10 cellular contexts compared by ENCODE assay signal in the genomic region with DNA sequence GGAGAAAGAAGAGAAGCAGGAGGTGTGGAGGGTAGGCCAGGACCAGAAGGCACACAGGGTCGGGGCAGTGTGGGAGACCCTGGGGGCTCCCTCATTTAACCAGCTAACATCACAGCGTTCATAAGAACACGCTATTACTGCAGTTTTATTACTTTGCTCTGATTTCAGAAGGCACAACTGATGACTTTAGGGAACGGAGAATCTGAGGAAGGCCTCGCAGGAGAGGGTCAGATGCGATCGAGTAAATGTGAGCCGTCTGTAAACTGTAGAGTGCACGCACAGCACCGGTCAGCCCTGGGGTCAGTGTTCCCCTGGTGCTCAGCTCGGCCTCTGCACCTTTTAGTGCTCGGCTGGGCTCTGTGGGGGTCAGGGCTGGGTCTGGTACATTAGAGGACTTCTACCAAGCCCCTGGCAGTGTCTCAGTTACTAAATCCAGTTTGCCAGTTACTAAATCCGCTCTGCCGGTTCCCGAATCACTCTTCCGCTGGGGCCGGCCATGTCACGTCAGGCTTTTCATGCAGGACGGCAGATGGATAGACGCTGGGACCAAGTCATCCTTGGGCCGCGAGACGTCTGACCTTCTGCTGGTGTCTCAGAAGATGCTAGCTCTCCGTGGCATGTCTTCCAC.
DNase-seq lines count a peak whose midpoint lies in the region; ATAC-seq, FAIRE-seq and TF ChIP-seq lines count a peak whose summit lies in the region.
"Had no signal": no experiment of that assay in that cellular context is flagged by ENCODE, and none has a peak within 500 bp of the region (broad histone marks: within the 10 kb centered on the region; RNA-seq: fewer than 3 reads in every experiment).

No MANE protein-coding gene starts in this region.

- peaks cover 95% of the 10 kb centered on the region for H3K79me2 ChIP-seq in astrocyte (ENCODE audit: insufficient read depth, low read length)

- H3K4me1 ChIP-seq in astrocyte (ENCODE audit: insufficient read depth, low read length) (peaks cover 46% of the 10 kb centered on the region), lower lobe of right lung (peaks cover 80% of the 10 kb centered on the region), testis (peaks cover 52% of the 10 kb centered on the region)

- WGBS in testis, 2 donors: 55 to 80% methylated on average over 14 to 24 of the region's 24 CpGs

- peak overlapping the region; percentile 72 for H3K9ac ChIP-seq in astrocyte (ENCODE audit: low read length)

- H3K9me3 ChIP-seq in astrocyte (ENCODE audit: insufficient read depth, low read depth, low read length): no peaks in the 10 kb centered on the region
- H3K9me3 ChIP-seq in lower lobe of right lung: no peaks in the 10 kb centered on the region
- no peaks in the 10 kb centered on the region for H3K9me3 ChIP-seq in testis
- H3K9me3 ChIP-seq: thoracic aorta had no signal

- peaks cover 76% of the 10 kb centered on the region for H3K4me1 Mint-ChIP-seq in activated CD4-positive, alpha-beta T cell treated with anti-CD3 and anti-CD28 coated beads, Interleukin-2, amount 10 ng/mL, durations not matched to agents 24 days and 14 days
- peaks cover 52% of the 10 kb centered on the region for H3K4me1 Mint-ChIP-seq in astrocyte (ENCODE audit: low read depth, unreplicated experiment)

- no peak overlapping the region for H2AFZ ChIP-seq in astrocyte (ENCODE audit: low read depth, low read length)

- in situ Hi-C loops in ACHN (cut with HindIII; ENCODE audit: low pct_ligation_motif_present, low pct_unique_long_range_greater_than_20kb, low sequenced_read_pairs): no loop called here

- no peaks in the 10 kb centered on the region for H3K27me3 Mint-ChIP-seq in activated CD4-positive, alpha-beta T cell treated with anti-CD3 and anti-CD28 coated beads, Interleukin-2, amount 10 ng/mL, durations not matched to agents 24 days and 14 days
- H3K27me3 Mint-ChIP-seq in astrocyte (ENCODE audit: low read depth, unreplicated experiment): no peaks in the 10 kb centered on the region

- TF ChIP-seq CTCF in astrocyte (IDR thresholded peaks at IDR 0.05; ENCODE audit: insufficient read depth, low read depth, low read length): no peak
- no peak for TF ChIP-seq CTCF in lower lobe of right lung (IDR thresholded peaks at IDR 0.05)
- no peak for TF ChIP-seq CTCF in testis (IDR thresholded peaks at IDR 0.05)

- no peak for TF ChIP-seq POLR2A in testis (IDR thresholded peaks at IDR 0.05)

- FAIRE-seq in astrocyte (lab: Jason Lieb, UNC): no peak

- H3K4me3 ChIP-seq in astrocyte (ENCODE audit: insufficient read depth, low read depth, low read length) (no peak overlapping the region), lower lobe of right lung (no peak overlapping the region), testis (no peak overlapping the region)
- H3K4me3 ChIP-seq: thoracic aorta had no signal

- peak overlapping the region; percentile 80 for H3K27ac ChIP-seq in astrocyte (ENCODE audit: low read depth, low read length)
- H3K27ac ChIP-seq in lower lobe of right lung: peak overlapping the region; percentile 84
- peak overlapping the region; percentile 37 to 41 for H3K27ac ChIP-seq in testis

- DNase-seq in activated CD4-positive, alpha-beta T cell treated with anti-CD3 and anti-CD28 coated beads, Interleukin-2, amount 10 ng/mL, durations not matched to agents 24 days and 14 days: no peak
- no peak for DNase-seq in activated CD4-positive, alpha-beta T cell treated with anti-CD3 and anti-CD28 coated beads for 48 hours
- DNase-seq in astrocyte (ENCODE audit: low read depth): no peak
- no peak for DNase-seq in lower lobe of right lung
- no peak for DNase-seq in testis
- DNase-seq in ACHN: no peak
- DNase-seq in Ammon's horn (ENCODE audit: low spot score): no peak
- DNase-seq: activated CD4-positive, alpha-beta T cell treated with anti-CD3 and anti-CD28 coated beads for 4 hours had no signal

- ATAC-seq in lower lobe of right lung (no peak), HG02981 (IDR thresholded peaks at IDR 0.05; ENCODE audit: unreplicated experiment) (no peak)

- H3K36me3 ChIP-seq in astrocyte (ENCODE audit: insufficient read depth, low read length) (no peaks in the 10 kb centered on the region), lower lobe of right lung (peaks cover 3% of the 10 kb centered on the region), testis (ENCODE audit: low read depth, missing control alignments) (no peaks in the 10 kb centered on the region)
- H3K36me3 ChIP-seq: thoracic aorta had no signal

- peaks cover 69% of the 10 kb centered on the region for H3K36me3 Mint-ChIP-seq in activated CD4-positive, alpha-beta T cell treated with anti-CD3 and anti-CD28 coated beads, Interleukin-2, amount 10 ng/mL, durations not matched to agents 24 days and 14 days (ENCODE audit: low read depth)
- peaks cover 5% of the 10 kb centered on the region for H3K36me3 Mint-ChIP-seq in astrocyte (ENCODE audit: low read depth, unreplicated experiment)

- peak overlapping the region; percentile 77 for H3K4me3 Mint-ChIP-seq in activated CD4-positive, alpha-beta T cell treated with anti-CD3 and anti-CD28 coated beads, Interleukin-2, amount 10 ng/mL, durations not matched to agents 24 days and 14 days
- H3K4me3 Mint-ChIP-seq in astrocyte (ENCODE audit: unreplicated experiment): peak overlapping the region; percentile 72

- H3K27me3 ChIP-seq in astrocyte (ENCODE audit: insufficient read depth, low read length) (no peaks in the 10 kb centered on the region), lower lobe of right lung (ENCODE audit: low read depth) (no peaks in the 10 kb centered on the region), testis (no peaks in the 10 kb centered on the region)

- H3K9me3 Mint-ChIP-seq in activated CD4-positive, alpha-beta T cell treated with anti-CD3 and anti-CD28 coated beads, Interleukin-2, amount 10 ng/mL, durations not matched to agents 24 days and 14 days: peaks cover 10% of the 10 kb centered on the region
- H3K9me3 Mint-ChIP-seq in astrocyte (ENCODE audit: unreplicated experiment): no peaks in the 10 kb centered on the region

- H3K27ac Mint-ChIP-seq in activated CD4-positive, alpha-beta T cell treated with anti-CD3 and anti-CD28 coated beads, Interleukin-2, amount 10 ng/mL, durations not matched to agents 24 days and 14 days: peak overlapping the region; percentile 91
- peak overlapping the region; percentile 92 for H3K27ac Mint-ChIP-seq in astrocyte (ENCODE audit: unreplicated experiment)

- H4K20me1 ChIP-seq in astrocyte (ENCODE audit: insufficient read depth, low read length): peaks cover 75% of the 10 kb centered on the region

- peak overlapping the region; percentile 70 for H3K4me2 ChIP-seq in astrocyte (ENCODE audit: low read length)

- intact Hi-C loops in activated CD4-positive, alpha-beta T cell treated with anti-CD3 and anti-CD28 coated beads, Interleukin-2, amount 10 ng/mL, durations not matched to agents 24 days and 14 days (cut with micrococcal nuclease): no loop called here
- intact Hi-C loops in lower lobe of right lung (cut with DNase I) (no loop called here), testis (cut with DNase I; ENCODE audit: low total_unique reads) (no loop called here)
